Comparison of ENCODE assay signal across 7 cellular contexts in the genomic region with DNA sequence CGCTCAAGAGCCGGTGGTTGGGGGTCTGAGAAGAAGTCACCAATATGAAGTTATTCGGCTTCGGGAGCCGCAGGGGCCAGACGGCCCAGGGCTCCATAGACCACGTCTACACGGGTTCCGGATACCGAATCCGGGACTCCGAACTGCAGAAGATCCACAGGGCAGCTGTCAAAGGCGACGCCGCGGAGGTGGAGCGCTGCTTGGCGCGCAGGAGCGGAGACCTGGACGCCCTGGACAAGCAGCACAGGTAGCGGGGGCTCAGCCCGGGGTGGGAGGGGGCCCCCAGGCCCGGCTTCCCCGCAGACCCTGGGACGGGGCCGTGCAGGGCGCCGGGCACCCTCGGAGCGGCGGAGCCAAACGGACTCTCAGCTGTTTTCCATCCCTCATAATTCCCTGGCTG.
DNase-seq lines count a peak whose midpoint lies in the region; ATAC-seq and TF ChIP-seq lines count a peak whose summit lies in the region.
"Not testable (repeated sequence)": the region's sequence is repeated elsewhere in the genome, so short reads cannot be mapped to it uniquely, and the experiment has no call there.

No MANE protein-coding gene starts in this region.

- not testable (repeated sequence) for ATAC-seq in activated T-helper 17 cell treated with anti-CD3 and anti-CD28 coated beads, Interleukin-2, amount 50 U/mL, for 72 hours (replicated peaks)

- H3K27me3 ChIP-seq in kidney epithelial cell (ENCODE audit: control insufficient read depth, insufficient read depth, low read length), result not testable (repeated sequence)

- POLR2A ChIA-PET in MCF 10A (lab: Yijun Ruan, JAX), result not testable (repeated sequence)

- not testable (repeated sequence) for H3K4me1 Mint-ChIP-seq in activated T-helper 17 cell treated with anti-CD3 and anti-CD28 coated beads, Interleukin-2, amount 50 U/mL, for 72 hours; MCF 10A (ENCODE audit: insufficient read depth, unreplicated experiment); glutamatergic neuron (ENCODE audit: low read depth, unreplicated experiment); neural crest cell

- not testable (repeated sequence) for H3K27ac Mint-ChIP-seq in activated T-helper 17 cell treated with anti-CD3 and anti-CD28 coated beads, Interleukin-2, amount 50 U/mL, for 72 hours; MCF 10A (ENCODE audit: low read depth, unreplicated experiment); glutamatergic neuron (ENCODE audit: unreplicated experiment); neural crest cell (ENCODE audit: unreplicated experiment)

- CTCF ChIA-PET in MCF 10A (lab: Yijun Ruan, JAX), result not testable (repeated sequence)

- not testable (repeated sequence) for H3K36me3 Mint-ChIP-seq in activated T-helper 17 cell treated with anti-CD3 and anti-CD28 coated beads, Interleukin-2, amount 50 U/mL, for 72 hours (ENCODE audit: low read depth); MCF 10A (ENCODE audit: insufficient read depth, unreplicated experiment); glutamatergic neuron (ENCODE audit: unreplicated experiment); neural crest cell (ENCODE audit: low read depth)

- peak overlapping the region; percentile 27 for H3K4me3 ChIP-seq in kidney epithelial cell (ENCODE audit: low read depth, low read length)

- BruUV-seq in MCF 10A (replicated peaks; lab: Mats Ljungman, UMichigan), result not testable (repeated sequence)

- intact Hi-C loops in MCF 10A (cut with micrococcal nuclease), result not testable (repeated sequence)

- DNase-seq in activated CD4-positive, CD25-positive, alpha-beta regulatory T cell treated with anti-CD3 and anti-CD28 coated beads, Interleukin-2, amount 50 U/mL, for 72 hours, result peak; percentile 29
- not testable (repeated sequence) for DNase-seq in MCF 10A (ENCODE audit: unreplicated experiment); kidney epithelial cell (ENCODE audit: low read depth)
- DNase-seq in glutamatergic neuron (peak; percentile 12), neural crest cell (ENCODE audit: low read depth, low spot score) (peak; percentile 1)
- peak; percentile 5 for DNase-seq in stimulated activated CD4-positive, alpha-beta T cell treated with anti-CD3 and anti-CD28 coated beads, Interleukin-4, amount 100 ng/mL, for 1 hour

- not testable (repeated sequence) for H3K36me3 ChIP-seq in kidney epithelial cell (ENCODE audit: control insufficient read depth, insufficient read depth, low read length)

- not testable (repeated sequence) for TF ChIP-seq CTCF in MCF 10A (IDR thresholded peaks at IDR 0.05; ENCODE audit: unreplicated experiment); glutamatergic neuron (IDR thresholded peaks at IDR 0.05; ENCODE audit: partially characterized antibody, unreplicated experiment); kidney epithelial cell (IDR thresholded peaks at IDR 0.05; ENCODE audit: insufficient read depth, low read length, poor library complexity, severe bottlenecking); neural crest cell (conservative IDR thresholded peaks at IDR 0.05)

- not testable (repeated sequence) for H3K27me3 Mint-ChIP-seq in activated T-helper 17 cell treated with anti-CD3 and anti-CD28 coated beads, Interleukin-2, amount 50 U/mL, for 72 hours; MCF 10A (ENCODE audit: insufficient read depth, unreplicated experiment); glutamatergic neuron (ENCODE audit: unreplicated experiment); neural crest cell (ENCODE audit: low read depth)

- peak overlapping the region; percentile 28 for H3K4me3 Mint-ChIP-seq in activated T-helper 17 cell treated with anti-CD3 and anti-CD28 coated beads, Interleukin-2, amount 50 U/mL, for 72 hours
- peak overlapping the region; percentile 66 for H3K4me3 Mint-ChIP-seq in MCF 10A (ENCODE audit: unreplicated experiment)
- H3K4me3 Mint-ChIP-seq in glutamatergic neuron (ENCODE audit: unreplicated experiment); neural crest cell: not testable (repeated sequence)

- H3K9me3 Mint-ChIP-seq in activated T-helper 17 cell treated with anti-CD3 and anti-CD28 coated beads, Interleukin-2, amount 50 U/mL, for 72 hours; MCF 10A (ENCODE audit: unreplicated experiment); glutamatergic neuron (ENCODE audit: unreplicated experiment); neural crest cell: not testable (repeated sequence)
